In genomic region chr4:1200425-1201035, GRCh38 we compare ENCODE assay signal across 8 cellular contexts. TPM values are rescaled to one million over a fixed set of nuclear protein-coding genes. Genes with fewer than 3 reads are reported as not detected.
A peak's percentile ranks its signal among the peaks of the same experiment; 100 is the strongest.
DNase-seq lines count a peak whose midpoint lies in the region; ATAC-seq and TF ChIP-seq lines count a peak whose summit lies in the region.

No MANE protein-coding gene starts in this region.

- peak overlapping the region; percentile 86 for H3K27ac ChIP-seq in vagina

- peak overlapping the region; percentile 83 for H3K4me3 Mint-ChIP-seq in activated naive CD8-positive, alpha-beta T cell treated with anti-CD3 and anti-CD28 coated beads, Interleukin-2, amount 10 ng/mL, durations not matched to agents 7 days and 5 days

- ATAC-seq in HG03571 (IDR thresholded peaks at IDR 0.05; ENCODE audit: unreplicated experiment), result peak; percentile 2
- ATAC-seq in activated naive CD8-positive, alpha-beta T cell treated with anti-CD3 and anti-CD28 coated beads, Interleukin-2, amount 10 ng/mL, durations not matched to agents 7 days and 5 days (ENCODE audit: low read depth), result no peak

- no peaks in the 10 kb centered on the region for H3K27me3 ChIP-seq in vagina

- H3K36me3 Mint-ChIP-seq in activated naive CD8-positive, alpha-beta T cell treated with anti-CD3 and anti-CD28 coated beads, Interleukin-2, amount 10 ng/mL, durations not matched to agents 7 days and 5 days, result peaks cover 20% of the 10 kb centered on the region

- no peaks in the 10 kb centered on the region for H3K9me3 ChIP-seq in vagina

- intact Hi-C loops in vagina (cut with DNase I), result no loop called here

- H3K36me3 ChIP-seq in vagina, result no peaks in the 10 kb centered on the region

- peaks cover 37% of the 10 kb centered on the region for H3K4me1 Mint-ChIP-seq in activated naive CD8-positive, alpha-beta T cell treated with anti-CD3 and anti-CD28 coated beads, Interleukin-2, amount 10 ng/mL, durations not matched to agents 7 days and 5 days

- no peaks in the 10 kb centered on the region for H3K9me3 Mint-ChIP-seq in activated naive CD8-positive, alpha-beta T cell treated with anti-CD3 and anti-CD28 coated beads, Interleukin-2, amount 10 ng/mL, durations not matched to agents 7 days and 5 days

- H3K4me1 ChIP-seq in vagina, result peaks cover 60% of the 10 kb centered on the region

- no peaks in the 10 kb centered on the region for H3K27me3 Mint-ChIP-seq in activated naive CD8-positive, alpha-beta T cell treated with anti-CD3 and anti-CD28 coated beads, Interleukin-2, amount 10 ng/mL, durations not matched to agents 7 days and 5 days

- peak overlapping the region; percentile 100 for H3K27ac Mint-ChIP-seq in activated naive CD8-positive, alpha-beta T cell treated with anti-CD3 and anti-CD28 coated beads, Interleukin-2, amount 10 ng/mL, durations not matched to agents 7 days and 5 days

- peak overlapping the region; percentile 33 to 40 for H3K4me3 ChIP-seq in vagina

- peak; percentile 56 for DNase-seq in activated naive CD8-positive, alpha-beta T cell treated with anti-CD3 and anti-CD28 coated beads, Interleukin-2, amount 10 ng/mL, durations not matched to agents 7 days and 5 days
- DNase-seq in left kidney (ENCODE audit: low read depth, low spot score) (peak; percentile 85), vagina (ENCODE audit: extremely low spot score in 2 of 2) (peak in 1 of 2 donors; percentile 93), erythroblast (lab: John Stamatoyannopoulos, UW) (no peak), KG1 (lab: John Stamatoyannopoulos, UW) (no peak), midbrain (lab: John Stamatoyannopoulos, UW) (no peak)

- POLR2A ChIA-PET in activated naive CD8-positive, alpha-beta T cell treated with anti-CD3 and anti-CD28 coated beads, Interleukin-2, amount 10 ng/mL, durations not matched to agents 7 days and 5 days (lab: Charles Lee), result interaction anchor here (0.6 to 4.4 kb wide), 11 partner anchors 10 to 146 kb away, joined by 3 to 37 read pairs (median 4); partner anchors contain the start of gene UVSSA

- TF ChIP-seq POLR2A in GM15510 (IDR thresholded peaks at IDR 0.05; ENCODE audit: borderline replicate concordance, extremely low read depth, insufficient read length), result peak; percentile 1
- no peak for TF ChIP-seq POLR2A in vagina (IDR thresholded peaks at IDR 0.05)
- no peak for TF ChIP-seq POLR2A in erythroblast (IDR thresholded peaks at IDR 0.05; ENCODE audit: low read length)

- TF ChIP-seq CTCF in vagina (IDR thresholded peaks at IDR 0.05), result no peak

RNA-seq across cellular contexts. Expression of gene SPON2, which starts 28.1 kb away (rescaled TPM):
- total RNA-seq in activated naive CD8-positive, alpha-beta T cell treated with anti-CD3 and anti-CD28 coated beads, Interleukin-2, amount 10 ng/mL, durations not matched to agents 7 days and 5 days, result 10 to 100 TPM; 18.5 to 18.8 TPM
- 72.2 TPM for total RNA-seq in vagina

RNA-seq across cellular contexts. Expression of gene CTBP1, which starts 48.4 kb away (rescaled TPM):
- 100 to 1,000 TPM; 194 to 211 TPM for total RNA-seq in activated naive CD8-positive, alpha-beta T cell treated with anti-CD3 and anti-CD28 coated beads, Interleukin-2, amount 10 ng/mL, durations not matched to agents 7 days and 5 days
- 93.1 TPM for total RNA-seq in vagina

Comparison
In these comparisons a context has a peak if more than half of its experiments do, and no peak if none do; other contexts are left out.
1. DNase-seq: peak in activated naive CD8-positive, alpha-beta T cell treated with anti-CD3 and anti-CD28 coated beads, Interleukin-2, amount 10 ng/mL, durations not matched to agents 7 days and 5 days (single experiment) and left kidney (single experiment); none in erythroblast (0 of 2), KG1 (single experiment) and midbrain (single experiment).